ENCODE assay signal across 19 cellular contexts in the genomic region with DNA sequence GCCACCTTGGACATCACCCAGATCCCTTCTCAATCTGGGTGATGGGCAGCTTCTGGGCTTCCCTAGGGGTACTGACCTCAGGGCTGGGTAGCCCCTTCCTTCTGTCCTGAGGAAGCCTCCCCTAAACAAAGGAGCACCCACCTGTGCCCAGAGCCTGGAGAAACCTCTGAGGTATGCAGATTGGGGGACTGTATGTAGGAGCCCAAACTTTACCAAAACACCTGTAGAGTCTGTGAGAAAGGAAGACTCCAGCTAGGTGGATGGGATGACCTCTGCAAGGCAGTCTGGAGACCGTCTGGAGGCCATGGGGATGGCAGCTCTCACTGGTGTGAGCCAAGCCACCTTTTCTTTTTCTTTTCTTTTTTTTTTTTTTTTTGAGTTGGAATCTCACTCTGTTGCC. TPM values are rescaled to one million over a fixed set of nuclear protein-coding genes. Genes with fewer than 3 reads are reported as not detected.
DNase-seq lines count a peak whose midpoint lies in the region; ATAC-seq lines count a peak whose summit lies in the region.
"Had no signal": no experiment of that assay in that cellular context is flagged by ENCODE, and none has a peak within 500 bp of the region (broad histone marks: within the 10 kb centered on the region; RNA-seq: fewer than 3 reads in every experiment).

No MANE protein-coding gene starts in this region.

- no peak overlapping the region for H3K4me2 ChIP-seq in trophoblast cell (ENCODE audit: low read length)
- H3K4me2 ChIP-seq: A549; BLaER1 treated with 17β-estradiol and CSF1 and Interleukin-3, amounts not matched to agents 10 nM and 100 nM had no signal

- no peak overlapping the region for H3K4me3 Mint-ChIP-seq in stimulated activated naive CD8-positive, alpha-beta T cell treated with anti-CD3 and anti-CD28 coated beads, Interleukin-15, amount 100 ng/mL, for 72 hours
- H3K4me3 Mint-ChIP-seq: B cell; CD4-positive, alpha-beta T cell; CD8-positive, alpha-beta T cell had no signal

- no peak overlapping the region for H3K27ac ChIP-seq in trophoblast cell (ENCODE audit: low read depth, low read length)
- H3K27ac ChIP-seq: 22Rv1; A549; BLaER1 treated with 17β-estradiol and CSF1 and Interleukin-3, amounts not matched to agents 10 nM and 100 nM; C4-2B had no signal

- no peaks in the 10 kb centered on the region for H3K9me3 ChIP-seq in trophoblast cell (ENCODE audit: insufficient read depth, low read depth, low read length)
- H3K9me3 ChIP-seq: A549; BLaER1 treated with 17β-estradiol and CSF1 and Interleukin-3, amounts not matched to agents 10 nM and 100 nM; Caco-2 had no signal

- H3K14ac ChIP-seq in trophoblast cell (ENCODE audit: low read length), result no peak overlapping the region

- no peaks in the 10 kb centered on the region for H3K27me3 ChIP-seq in trophoblast cell (ENCODE audit: insufficient read depth, low read length)
- H3K27me3 ChIP-seq: BLaER1 treated with 17β-estradiol and CSF1 and Interleukin-3, amounts not matched to agents 10 nM and 100 nM had no signal

- H3K9ac ChIP-seq in trophoblast cell (ENCODE audit: low read length), result peak overlapping the region; percentile 54
- H3K9ac ChIP-seq: BLaER1 treated with 17β-estradiol and CSF1 and Interleukin-3, amounts not matched to agents 10 nM and 100 nM had no signal

- no peak overlapping the region for H2AK5ac ChIP-seq in trophoblast cell (ENCODE audit: low read length)

- H3K27ac Mint-ChIP-seq in stimulated activated naive CD8-positive, alpha-beta T cell treated with anti-CD3 and anti-CD28 coated beads, Interleukin-15, amount 100 ng/mL, for 72 hours, result no peak overlapping the region
- H3K27ac Mint-ChIP-seq: B cell; CD4-positive, alpha-beta T cell; CD8-positive, alpha-beta T cell had no signal

- no peak overlapping the region for H2BK5ac ChIP-seq in trophoblast cell (ENCODE audit: low read depth, low read length, poor library complexity)

- H3K36me3 ChIP-seq in trophoblast cell (ENCODE audit: control insufficient read depth in 1 of 2, insufficient read depth in 2 of 2, low read length in 2 of 2), result no peaks in the 10 kb centered on the region
- H3K36me3 ChIP-seq: BLaER1 treated with 17β-estradiol and CSF1 and Interleukin-3, amounts not matched to agents 10 nM and 100 nM had no signal

- no peak overlapping the region for H3K23ac ChIP-seq in trophoblast cell (ENCODE audit: low read length)

- no peak overlapping the region for H4K91ac ChIP-seq in trophoblast cell (ENCODE audit: low read depth, low read length)

- WGBS in trophoblast cell (ENCODE audit: extremely low coverage, insufficient coverage, insufficient read length), result no CpG with 5 or more reads among the region's 1 CpG

- H3K9me3 Mint-ChIP-seq in stimulated activated naive CD8-positive, alpha-beta T cell treated with anti-CD3 and anti-CD28 coated beads, Interleukin-15, amount 100 ng/mL, for 72 hours, result no peaks in the 10 kb centered on the region
- H3K9me3 Mint-ChIP-seq: CD4-positive, alpha-beta T cell; CD8-positive, alpha-beta T cell had no signal

- no peak overlapping the region for H4K12ac ChIP-seq in trophoblast cell (ENCODE audit: low read depth, low read length)

- no peaks in the 10 kb centered on the region for H3K79me2 ChIP-seq in trophoblast cell (ENCODE audit: control insufficient read depth, insufficient read depth, low read length, poor library complexity)

- H2BK120ac ChIP-seq in trophoblast cell (ENCODE audit: insufficient read depth, low read length, poor library complexity), result no peak overlapping the region

- H3K27me3 Mint-ChIP-seq in stimulated activated naive CD8-positive, alpha-beta T cell treated with anti-CD3 and anti-CD28 coated beads, Interleukin-15, amount 100 ng/mL, for 72 hours, result peaks cover 13% of the 10 kb centered on the region

- no peaks in the 10 kb centered on the region for H3K79me1 ChIP-seq in trophoblast cell (ENCODE audit: low read length)

- H3K4me3 ChIP-seq in trophoblast cell (ENCODE audit: low read depth, low read length), result no peak overlapping the region
- H3K4me3 ChIP-seq: A549; BLaER1 treated with 17β-estradiol and CSF1 and Interleukin-3, amounts not matched to agents 10 nM and 100 nM had no signal

- no peak overlapping the region for H3K4ac ChIP-seq in trophoblast cell (ENCODE audit: low read depth, low read length)

- peaks cover 21% of the 10 kb centered on the region for H3K4me1 Mint-ChIP-seq in stimulated activated naive CD8-positive, alpha-beta T cell treated with anti-CD3 and anti-CD28 coated beads, Interleukin-15, amount 100 ng/mL, for 72 hours
- H3K4me1 Mint-ChIP-seq: B cell had no signal

- no peak for DNase-seq in stimulated activated naive CD8-positive, alpha-beta T cell treated with anti-CD3 and anti-CD28 coated beads, Interleukin-15, Interleukin-2, amounts not matched to agents 100 U/mL and 50 U/mL, for 24 hours
- no peak for DNase-seq in stimulated activated naive CD8-positive, alpha-beta T cell treated with anti-CD3 and anti-CD28 coated beads, Interleukin-15, amount 100 ng/mL, for 72 hours
- no peak for DNase-seq in trophoblast cell
- DNase-seq in NCI-H345 treated with DMSO at 0.1 percent for 48 hours (lab: John Stamatoyannopoulos, UW; ENCODE audit: unreplicated experiment), result no peak
- DNase-seq in cerebellum (ENCODE audit: low spot score), result no peak
- DNase-seq: AML-193; Caco-2; Calu3; CD4-positive, alpha-beta T cell; CD8-positive, alpha-beta T cell; DMS79 treated with DMSO at 0.1 percent for 48 hours; GF-D8 had no signal

- H3K4me1 ChIP-seq in trophoblast cell (ENCODE audit: control insufficient read depth in 1 of 2, insufficient read depth in 2 of 2, low read length in 2 of 2), result no peaks in the 10 kb centered on the region
- H3K4me1 ChIP-seq: A549, Caco-2 had no signal

- H2BK12ac ChIP-seq in trophoblast cell (ENCODE audit: low read length), result no peak overlapping the region

- ATAC-seq in stimulated activated naive CD8-positive, alpha-beta T cell treated with anti-CD3 and anti-CD28 coated beads, Interleukin-15, Interleukin-2, amounts not matched to agents 100 U/mL and 50 U/mL, for 24 hours, result peak; percentile 34
- no peak for ATAC-seq in stimulated activated naive CD8-positive, alpha-beta T cell treated with anti-CD3 and anti-CD28 coated beads, Interleukin-15, amount 100 ng/mL, for 72 hours
- ATAC-seq: A549; CD8-positive, alpha-beta T cell had no signal

- no peak overlapping the region for H2AFZ ChIP-seq in trophoblast cell (ENCODE audit: insufficient read depth, low read length, poor library complexity)

- no peak overlapping the region for H4K8ac ChIP-seq in trophoblast cell (ENCODE audit: low read depth, low read length)

- no peak overlapping the region for H3K18ac ChIP-seq in trophoblast cell (ENCODE audit: low read length)

RNA-seq across cellular contexts. Expression of gene LEFTY2, which starts 13.7 kb away (rescaled TPM):
- 4.2 and 4.7 TPM in 2 replicates for polyA plus RNA-seq in trophoblast cell (2013)
- total RNA-seq in cerebellum, result 0.09 TPM
- total RNA-seq: A172; B cell; Caco-2; Calu3; CD4-positive, alpha-beta T cell; CD8-positive, alpha-beta T cell had no signal
- polyA plus RNA-seq: A549, BJ had no signal

RNA-seq across cellular contexts. Expression of gene PYCR2, which starts 30.7 kb away (rescaled TPM):
- polyA plus RNA-seq in trophoblast cell (2013), result 26.5 and 28.3 TPM in 2 replicates
- 15.6 TPM for total RNA-seq in cerebellum

RNA-seq across cellular contexts. Expression of gene SDE2, which starts 44.4 kb away (rescaled TPM):
- polyA plus RNA-seq in trophoblast cell (2013), result 12.6 and 13.1 TPM in 2 replicates
- total RNA-seq in cerebellum, result 21.3 TPM
